Comparison of ENCODE assay signal across 15 cellular contexts in genomic region chr16:10950393-10950792, GRCh38. TPM values are rescaled to one million over a fixed set of nuclear protein-coding genes. Genes with fewer than 3 reads are reported as not detected.
DNase-seq lines count a peak whose midpoint lies in the region; ATAC-seq and TF ChIP-seq lines count a peak whose summit lies in the region.
"Had no signal": no experiment of that assay in that cellular context is flagged by ENCODE, and none has a peak within 500 bp of the region (broad histone marks: within the 10 kb centered on the region; RNA-seq: fewer than 3 reads in every experiment).

No MANE protein-coding gene starts in this region.

- no peak for TF ChIP-seq POLR2A in breast epithelium (IDR thresholded peaks at IDR 0.05)

- ATAC-seq in upper lobe of right lung (no peak), HG02884 (IDR thresholded peaks at IDR 0.05; ENCODE audit: unreplicated experiment) (no peak), HG02970 (IDR thresholded peaks at IDR 0.05; ENCODE audit: low FRiP score, unreplicated experiment) (no peak)

- H3K9me2 ChIP-seq in hepatocyte (replicated peaks; ENCODE audit: insufficient read depth) = no peaks in the 10 kb centered on the region

- POLR2A ChIA-PET in MCF 10A (lab: Yijun Ruan, JAX) = interaction anchor here (1.7 kb wide), 1 partner anchor 14 kb away, joined by 5 read pairs; no protein-coding TSS in a partner anchor

- H3K36me3 ChIP-seq in breast epithelium (no peaks in the 10 kb centered on the region), adipocyte (ENCODE audit: control insufficient read depth, insufficient read depth, low read length, severe bottlenecking) (no peaks in the 10 kb centered on the region), hepatocyte (replicated peaks; ENCODE audit: insufficient read depth, low read depth) (no peaks in the 10 kb centered on the region), upper lobe of right lung (no peaks in the 10 kb centered on the region)

- intact Hi-C loops in MCF 10A (cut with micrococcal nuclease) = no loop called here
- intact Hi-C loops in breast epithelium (cut with DNase I; ENCODE audit: low total_unique reads) = no loop called here
- intact Hi-C loops in upper lobe of right lung (cut with DNase I) = no loop called here

- peaks cover 88% of the 10 kb centered on the region for H3K79me2 ChIP-seq in hepatocyte

- WGBS in hepatocyte (ENCODE audit: low lambda C conversion rate, missing lambda C conversion rate) = 48% methylated on average over 5 of the region's 5 CpGs

- H3K4me1 Mint-ChIP-seq in MCF 10A (ENCODE audit: insufficient read depth, unreplicated experiment) = peaks cover 40% of the 10 kb centered on the region

- H3K9ac ChIP-seq in adipocyte (ENCODE audit: low read length) = no peak overlapping the region

- H3K27me3 Mint-ChIP-seq in MCF 10A (ENCODE audit: insufficient read depth, unreplicated experiment) = no peaks in the 10 kb centered on the region
- H3K27me3 Mint-ChIP-seq: activated CD4-positive, alpha-beta memory T cell treated with anti-CD3 and anti-CD28 coated beads for 36 hours; naive thymus-derived CD8-positive, alpha-beta T cell had no signal

- H2AFZ ChIP-seq in hepatocyte = no peak overlapping the region

- peak overlapping the region; percentile 75 for H3K27ac Mint-ChIP-seq in MCF 10A (ENCODE audit: low read depth, unreplicated experiment)
- H3K27ac Mint-ChIP-seq: activated CD4-positive, alpha-beta memory T cell treated with anti-CD3 and anti-CD28 coated beads for 36 hours had no signal

- H3K4me3 ChIP-seq in breast epithelium (no peak overlapping the region), adipocyte (ENCODE audit: low read length) (no peak overlapping the region), hepatocyte (no peak overlapping the region), upper lobe of right lung (no peak overlapping the region)
- H3K4me3 ChIP-seq: testis had no signal

- no peaks in the 10 kb centered on the region for H3K27me3 ChIP-seq in breast epithelium
- H3K27me3 ChIP-seq in adipocyte (replicated peaks; ENCODE audit: control insufficient read depth, insufficient read depth, low read length) = no peaks in the 10 kb centered on the region
- H3K27me3 ChIP-seq in hepatocyte = no peaks in the 10 kb centered on the region
- H3K27me3 ChIP-seq in upper lobe of right lung = no peaks in the 10 kb centered on the region
- H3K27me3 ChIP-seq: testis had no signal

- H3K9me3 Mint-ChIP-seq in MCF 10A (ENCODE audit: unreplicated experiment) = no peaks in the 10 kb centered on the region
- H3K9me3 Mint-ChIP-seq: activated CD4-positive, alpha-beta memory T cell treated with anti-CD3 and anti-CD28 coated beads for 36 hours; naive thymus-derived CD8-positive, alpha-beta T cell had no signal

- no TSS peak for BruUV-seq in MCF 10A (replicated peaks; lab: Mats Ljungman, UMichigan)

- no peaks in the 10 kb centered on the region for H3K9me3 ChIP-seq in breast epithelium
- no peaks in the 10 kb centered on the region for H3K9me3 ChIP-seq in adipocyte (ENCODE audit: control insufficient read depth, low read length)
- H3K9me3 ChIP-seq in hepatocyte (ENCODE audit: low read depth) = no peaks in the 10 kb centered on the region
- no peaks in the 10 kb centered on the region for H3K9me3 ChIP-seq in upper lobe of right lung
- H3K9me3 ChIP-seq: testis had no signal

- peaks cover 5% of the 10 kb centered on the region for H4K20me1 ChIP-seq in hepatocyte (ENCODE audit: insufficient read depth, poor library complexity, severe bottlenecking)

- TF ChIP-seq CTCF in MCF 10A (IDR thresholded peaks at IDR 0.05; ENCODE audit: unreplicated experiment) = no peak
- no peak for TF ChIP-seq CTCF in breast epithelium (IDR thresholded peaks at IDR 0.05)
- TF ChIP-seq CTCF in hepatocyte (IDR thresholded peaks at IDR 0.05; ENCODE audit: poor library complexity) = no peak
- TF ChIP-seq CTCF in upper lobe of right lung (IDR thresholded peaks at IDR 0.05) = no peak

- H3K27ac ChIP-seq in breast epithelium (peak overlapping the region in 1 of 2 donors; percentile 60), hepatocyte (peak overlapping the region; percentile 35), upper lobe of right lung (no peak overlapping the region)
- H3K27ac ChIP-seq: testis had no signal

- peaks cover 7% of the 10 kb centered on the region for H3K36me3 Mint-ChIP-seq in MCF 10A (ENCODE audit: insufficient read depth, unreplicated experiment)
- H3K36me3 Mint-ChIP-seq: activated CD4-positive, alpha-beta memory T cell treated with anti-CD3 and anti-CD28 coated beads for 36 hours; naive thymus-derived CD8-positive, alpha-beta T cell had no signal

- peak; percentile 20 for DNase-seq in MCF 10A (ENCODE audit: unreplicated experiment)
- DNase-seq in breast epithelium (ENCODE audit: low spot score in 2 of 2) = no peak
- peak; percentile 40 for DNase-seq in adipocyte (ENCODE audit: low read depth)
- DNase-seq in hepatocyte (ENCODE audit: low spot score) = peak; percentile 24
- DNase-seq in upper lobe of right lung = peak; percentile 40
- no peak for DNase-seq in NCI-H2196 treated with DMSO at 0.1 percent for 48 hours (lab: John Stamatoyannopoulos, UW; ENCODE audit: unreplicated experiment)
- DNase-seq: activated CD4-positive, alpha-beta memory T cell treated with anti-CD3 and anti-CD28 coated beads for 36 hours; anterior cingulate cortex; COR-L47; naive thymus-derived CD8-positive, alpha-beta T cell; NCI-H1694 treated with DMSO at 0.1 percent for 48 hours; SHP77; testis had no signal

- H3K4me1 ChIP-seq in breast epithelium (peaks cover 0 to 13% of the 10 kb centered on the region in 2 donors), adipocyte (ENCODE audit: control insufficient read depth, insufficient read depth, low read length) (peaks cover 41% of the 10 kb centered on the region), hepatocyte (ENCODE audit: insufficient read depth) (peaks cover 20% of the 10 kb centered on the region), upper lobe of right lung (peaks cover 33% of the 10 kb centered on the region)

- H3K4me3 Mint-ChIP-seq in MCF 10A (ENCODE audit: unreplicated experiment) = no peak overlapping the region
- H3K4me3 Mint-ChIP-seq: activated CD4-positive, alpha-beta memory T cell treated with anti-CD3 and anti-CD28 coated beads for 36 hours had no signal

- peak overlapping the region; percentile 32 for H3K4me2 ChIP-seq in hepatocyte

- CTCF ChIA-PET in MCF 10A (lab: Yijun Ruan, JAX) = interaction anchor here (0.6 to 8.3 kb wide), 6 partner anchors 13 to 446 kb away, joined by 3 to 115 read pairs (median 4); partner anchors contain the start of gene SOCS1

RNA-seq across cellular contexts. Expression of gene CLEC16A, which starts 6.0 kb away (rescaled TPM):
- 29.1 and 32.4 TPM in 2 replicates for total RNA-seq in MCF 10A (2022)
- total RNA-seq in breast epithelium = 10 to 100 TPM; 20.0 to 35.3 (median 33.1) TPM
- 19.7 and 22.6 TPM in 2 replicates for total RNA-seq in hepatocyte
- 22.3 and 29.0 TPM in 2 replicates for polyA plus RNA-seq in hepatocyte
- total RNA-seq in upper lobe of right lung = 36.9 TPM

RNA-seq across cellular contexts. Expression of gene DEXI, which starts 8.1 kb away (rescaled TPM):
- total RNA-seq in MCF 10A (2022) (21.6 and 24.1 TPM in 2 replicates), breast epithelium (10 to 100 TPM; 50.3 to 88.5 (median 52.8) TPM), hepatocyte (51.6 and 53.7 TPM in 2 replicates), upper lobe of right lung (36.3 TPM)
- polyA plus RNA-seq in hepatocyte = 68.9 and 82.4 TPM in 2 replicates

Comparison
In these comparisons a context has a peak if more than half of its experiments do, and no peak if none do; other contexts are left out.
1. DNase-seq: peak in MCF 10A (single experiment), adipocyte (single experiment), hepatocyte (single experiment) and upper lobe of right lung (single experiment); none in breast epithelium (0 of 2) and NCI-H2196 treated with DMSO at 0.1 percent for 48 hours (single experiment).